In genomic region chr12:48618541-48618940, GRCh38 we compare ENCODE assay signal across 9 cellular contexts. TPM values are rescaled to one million over a fixed set of nuclear protein-coding genes. Genes with fewer than 3 reads are reported as not detected.
A peak's percentile ranks its signal among the peaks of the same experiment; 100 is the strongest.
DNase-seq lines count a peak whose midpoint lies in the region; ATAC-seq and TF ChIP-seq lines count a peak whose summit lies in the region.
"Had no signal": no experiment of that assay in that cellular context is flagged by ENCODE, and none has a peak within 500 bp of the region (broad histone marks: within the 10 kb centered on the region; RNA-seq: fewer than 3 reads in every experiment).

No MANE protein-coding gene starts in this region.

- no peaks in the 10 kb centered on the region for H3K36me3 Mint-ChIP-seq in Caco-2 (ENCODE audit: insufficient read depth, unreplicated experiment)

- H3K4me3 ChIP-seq in Caco-2 (ENCODE audit: low read depth, low read length), result no peak overlapping the region
- no peak overlapping the region for H3K4me3 ChIP-seq in H7 (ENCODE audit: insufficient read depth, low read depth, low read length)
- H3K4me3 ChIP-seq in ascending aorta, result no peak overlapping the region
- no peak overlapping the region for H3K4me3 ChIP-seq in skeletal muscle cell (ENCODE audit: low read depth, low read length)

- ATAC-seq in GM19324 (IDR thresholded peaks at IDR 0.05; ENCODE audit: low FRiP score, unreplicated experiment), result no peak

- no peaks in the 10 kb centered on the region for H3K4me1 Mint-ChIP-seq in Caco-2 (ENCODE audit: low read depth, unreplicated experiment)

- H3K4me3 Mint-ChIP-seq in Caco-2 (ENCODE audit: unreplicated experiment), result no peak overlapping the region

- H3K27ac Mint-ChIP-seq in Caco-2 (ENCODE audit: unreplicated experiment), result no peak overlapping the region

- TF ChIP-seq CTCF in Caco-2 (IDR thresholded peaks at IDR 0.05; ENCODE audit: insufficient read depth in 1 of 2, low read depth in 1 of 2, low read length in 1 of 2, severe bottlenecking in 1 of 2, unreplicated experiment in 1 of 2) (peak; percentile 97 to 98), ascending aorta (IDR thresholded peaks at IDR 0.05) (peak; percentile 70 to 95 (median 93))

- peaks cover 29% of the 10 kb centered on the region for H3K27me3 Mint-ChIP-seq in Caco-2 (ENCODE audit: insufficient read depth, unreplicated experiment)

- no peaks in the 10 kb centered on the region for H3K9me3 ChIP-seq in Caco-2
- peaks cover 0 to 2% of the 10 kb centered on the region in 2 donors for H3K9me3 ChIP-seq in ascending aorta

- H3K9me3 Mint-ChIP-seq in Caco-2 (ENCODE audit: unreplicated experiment), result peaks cover 12% of the 10 kb centered on the region

- no peaks in the 10 kb centered on the region for H3K27me3 ChIP-seq in Caco-2 (replicated peaks; ENCODE audit: control insufficient read depth, insufficient read depth, low read length)
- H3K27me3 ChIP-seq in H7 (ENCODE audit: control insufficient read depth, insufficient read depth, low read length), result no peaks in the 10 kb centered on the region
- H3K27me3 ChIP-seq in ascending aorta, result no peaks in the 10 kb centered on the region

- POLR2A ChIA-PET in Caco-2 (lab: Charles Lee), result no interaction called here

- no peaks in the 10 kb centered on the region for H3K4me1 ChIP-seq in Caco-2
- no peaks in the 10 kb centered on the region for H3K4me1 ChIP-seq in ascending aorta

- no peak overlapping the region for H3K27ac ChIP-seq in ascending aorta

- H3K36me3 ChIP-seq in Caco-2 (ENCODE audit: control insufficient read depth, insufficient read depth, low read length) (no peaks in the 10 kb centered on the region), H7 (replicated peaks; ENCODE audit: control insufficient read depth, insufficient read depth, low read length) (no peaks in the 10 kb centered on the region), ascending aorta (no peaks in the 10 kb centered on the region)

- CTCF ChIA-PET in Caco-2 (lab: Charles Lee), result interaction anchor here (0.5 to 3.4 kb wide), 16 partner anchors 9 to 535 kb away, joined by 3 to 93 read pairs (median 3); no protein-coding TSS in a partner anchor

- BruUV-seq in Caco-2 (replicated peaks; lab: Mats Ljungman, UMichigan), result no TSS peak

- peak; percentile 78 to 87 for DNase-seq in Caco-2
- peak; percentile 66 for DNase-seq in H7
- peak; percentile 51 for DNase-seq in NCI-H2029 (lab: John Stamatoyannopoulos, UW)
- DNase-seq in T-helper 22 cell (ENCODE audit: low read depth), result peak; percentile 33
- DNase-seq in ascending aorta (ENCODE audit: low spot score in 2 of 2), result peak in 1 of 2 donors; percentile 78
- DNase-seq in hippocampal formation (lab: John Stamatoyannopoulos, UW), result peak; percentile 52
- peak; percentile 26 for DNase-seq in skeletal muscle cell (ENCODE audit: low read depth)

- intact Hi-C loops in Caco-2 (cut with micrococcal nuclease; ENCODE audit: unreplicated experiment) (loop anchor here (1.0 to 10.0 kb wide), 3 partner anchors 76 to 334 kb away; no protein-coding TSS in a partner anchor), ascending aorta (cut with DNase I) (no loop called here)

RNA-seq across cellular contexts. Expression of gene LALBA, which starts 48.7 kb away (rescaled TPM):
- total RNA-seq in Caco-2 (2022), result not detected in 2 replicates
- not detected in 2 replicates for total RNA-seq in H7 (2014; rRNA removed; shearing (Covaris generic))
- not detected for total RNA-seq in ascending aorta
- total RNA-seq: T-helper 2 cell treated with Interferon-gamma antibody and Interleukin-4, amounts not matched to agents 100 ng/mL and 5 ng/mL, for 36 hours had no signal
